8 cellular contexts compared by ENCODE assay signal in genomic region chr22:24805790-24806662, GRCh38. TPM values are rescaled to one million over a fixed set of nuclear protein-coding genes. Genes with fewer than 3 reads are reported as not detected.
DNase-seq lines count a peak whose midpoint lies in the region; ATAC-seq, FAIRE-seq and TF ChIP-seq lines count a peak whose summit lies in the region.

A gene with protein sequence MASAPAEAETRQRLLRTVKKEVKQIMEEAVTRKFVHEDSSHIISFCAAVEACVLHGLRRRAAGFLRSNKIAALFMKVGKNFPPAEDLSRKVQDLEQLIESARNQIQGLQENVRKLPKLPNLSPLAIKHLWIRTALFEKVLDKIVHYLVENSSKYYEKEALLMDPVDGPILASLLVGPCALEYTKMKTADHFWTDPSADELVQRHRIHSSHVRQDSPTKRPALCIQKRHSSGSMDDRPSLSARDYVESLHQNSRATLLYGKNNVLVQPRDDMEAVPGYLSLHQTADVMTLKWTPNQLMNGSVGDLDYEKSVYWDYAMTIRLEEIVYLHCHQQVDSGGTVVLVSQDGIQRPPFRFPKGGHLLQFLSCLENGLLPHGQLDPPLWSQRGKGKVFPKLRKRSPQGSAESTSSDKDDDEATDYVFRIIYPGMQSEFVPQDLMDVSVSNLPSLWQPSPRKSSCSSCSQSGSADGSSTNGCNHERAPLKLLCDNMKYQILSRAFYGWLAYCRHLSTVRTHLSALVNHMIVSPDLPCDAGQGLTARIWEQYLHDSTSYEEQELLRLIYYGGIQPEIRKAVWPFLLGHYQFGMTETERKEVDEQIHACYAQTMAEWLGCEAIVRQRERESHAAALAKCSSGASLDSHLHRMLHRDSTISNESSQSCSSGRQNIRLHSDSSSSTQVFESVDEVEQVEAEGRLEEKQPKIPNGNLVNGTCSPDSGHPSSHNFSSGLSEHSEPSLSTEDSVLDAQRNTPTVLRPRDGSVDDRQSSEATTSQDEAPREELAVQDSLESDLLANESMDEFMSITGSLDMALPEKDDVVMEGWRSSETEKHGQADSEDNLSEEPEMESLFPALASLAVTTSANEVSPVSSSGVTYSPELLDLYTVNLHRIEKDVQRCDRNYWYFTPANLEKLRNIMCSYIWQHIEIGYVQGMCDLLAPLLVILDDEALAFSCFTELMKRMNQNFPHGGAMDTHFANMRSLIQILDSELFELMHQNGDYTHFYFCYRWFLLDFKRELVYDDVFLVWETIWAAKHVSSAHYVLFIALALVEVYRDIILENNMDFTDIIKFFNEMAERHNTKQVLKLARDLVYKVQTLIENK (plus strand): TSS chr22:24806211. CDS start chr22:24806326, 115 bp downstream.

- H3K27me3 ChIP-seq in HUES64 (ENCODE audit: insufficient read depth, low read length) (peaks cover 4% of the 10 kb centered on the region; the same call in 1 of the 2 replicates), neural progenitor cell (peaks cover 10% of the 10 kb centered on the region), stomach (peaks cover 0 to 9% (median 0%) of the 10 kb centered on the region in 3 donors)

- H3K4me3 ChIP-seq in HUES64 (ENCODE audit: low read length) = peak within 1 kb of the TSS; percentile 70
- H3K4me3 ChIP-seq in neural progenitor cell = peak within 1 kb of the TSS; percentile 81
- peak within 1 kb of the TSS; percentile 57 to 74 (median 69) for H3K4me3 ChIP-seq in stomach

- H3K4me1 Mint-ChIP-seq in neural progenitor cell = peaks cover 24% of the 10 kb centered on the region

- H3K36me3 Mint-ChIP-seq in neural progenitor cell = no peaks in the 10 kb centered on the region

- TF ChIP-seq CTCF in neural progenitor cell (IDR thresholded peaks at IDR 0.05) (no peak), stomach (IDR thresholded peaks at IDR 0.05) (no peak)

- H3K27me3 Mint-ChIP-seq in neural progenitor cell (ENCODE audit: insufficient read depth, low read depth) = peaks cover 20% of the 10 kb centered on the region

- H3K4me2 ChIP-seq in neural progenitor cell = peak within 1 kb of the TSS; percentile 92

- no peaks in the 10 kb centered on the region for H3K9me3 ChIP-seq in HUES64 (ENCODE audit: insufficient read depth, low read depth, low read length)
- no peaks in the 10 kb centered on the region for H3K9me3 ChIP-seq in neural progenitor cell (ENCODE audit: low read depth)
- no peaks in the 10 kb centered on the region for H3K9me3 ChIP-seq in stomach

- H2AFZ ChIP-seq in neural progenitor cell (replicated peaks) = peak within 1 kb of the TSS; percentile 92

- DNase-seq in GDM1 (lab: John Stamatoyannopoulos, UW) (peak; percentile 58), SHP77 (lab: John Stamatoyannopoulos, UW) (peak; percentile 54 to 77), activated gamma-delta T cell treated with Interleukin-2 at 50 U/mL for 16 hours (peak; percentile 73), frontal cortex (ENCODE audit: low spot score in 2 of 2) (peak; percentile 86 to 93), neural progenitor cell (ENCODE audit: low spot score) (peak; percentile 96), stomach (peak; percentile 89)

- ATAC-seq in GM19395 (IDR thresholded peaks at IDR 0.05; ENCODE audit: unreplicated experiment) = no peak

- H3K27ac Mint-ChIP-seq in neural progenitor cell = no peak within 1 kb of the TSS

- H3K36me3 ChIP-seq in HUES64 (ENCODE audit: insufficient read depth, low read length) (no peaks in the 10 kb centered on the region), neural progenitor cell (no peaks in the 10 kb centered on the region), stomach (no peaks in the 10 kb centered on the region)

- intact Hi-C loops in stomach (cut with DNase I; ENCODE audit: low total_unique reads) = no loop called here

- WGBS in HUES64 = 3% methylated on average over 80 of the region's 80 CpGs
- WGBS in stomach, 5 donors = 1 to 6% (median 2%) methylated on average over 16 to 80 of the region's 80 CpGs

- no peaks in the 10 kb centered on the region for H3K9me3 Mint-ChIP-seq in neural progenitor cell

- TF ChIP-seq EP300 in stomach (IDR thresholded peaks at IDR 0.05) = no peak

- H3K4me3 Mint-ChIP-seq in neural progenitor cell = peak within 1 kb of the TSS; percentile 81

- H3K9ac ChIP-seq in HUES64 (ENCODE audit: low read depth, low read length) = peak within 1 kb of the TSS; percentile 75
- no peak within 1 kb of the TSS for H3K9ac ChIP-seq in neural progenitor cell

- TF ChIP-seq POLR2A in stomach (IDR thresholded peaks at IDR 0.05) = no peak

- H3K79me2 ChIP-seq in neural progenitor cell (ENCODE audit: low read depth) = no peaks in the 10 kb centered on the region

- H3F3A ChIP-seq in neural progenitor cell (ENCODE audit: low read depth) = peaks cover 27% of the 10 kb centered on the region

- peaks cover 8% of the 10 kb centered on the region for H3K4me1 ChIP-seq in HUES64 (ENCODE audit: insufficient read depth, low read length)
- peaks cover 21% of the 10 kb centered on the region for H3K4me1 ChIP-seq in neural progenitor cell
- H3K4me1 ChIP-seq in stomach = peaks cover 33 to 57% (median 45%) of the 10 kb centered on the region in 4 donors

- H3K27ac ChIP-seq in HUES64 (ENCODE audit: low read depth, low read length) = no peak within 1 kb of the TSS
- H3K27ac ChIP-seq in neural progenitor cell = no peak within 1 kb of the TSS
- peak within 1 kb of the TSS; percentile 53 to 91 (median 81) for H3K27ac ChIP-seq in stomach

- no peak for FAIRE-seq in frontal cortex (lab: Jason Lieb, UNC)

- peaks cover 4% of the 10 kb centered on the region for H4K20me1 ChIP-seq in neural progenitor cell (ENCODE audit: low read depth)

RNA-seq across cellular contexts. Expression of the gene that starts here (rescaled TPM):
- polyA plus RNA-seq in HUES64 (2013, experiment 1 of 2) = 1.6 TPM
- polyA plus RNA-seq in HUES64 (2013, experiment 2 of 2) = 1.2 TPM
- total RNA-seq in frontal cortex (8.6 TPM), neural progenitor cell (ENCODE audit: low replicate concordance) (1.1 and 1.8 TPM in 2 replicates), stomach (1 to 10 TPM; 1.3 to 4.7 (median 4.0) TPM)
- polyA plus RNA-seq in stomach = under 1 TPM; 0.68 to 0.80 (median 0.76) TPM

Comparison
In these comparisons a context has a peak if more than half of its experiments do, and no peak if none do; other contexts are left out.
1. H3K27ac ChIP-seq: peak in stomach (5 of 5); none in HUES64 (single experiment) and neural progenitor cell (single experiment).
2. Peak in every context shown above with its lines, with median percentiles within 50 percentile points of each other: DNase-seq and H3K4me3 ChIP-seq.